10 cellular contexts compared by ENCODE assay signal in the genomic region with DNA sequence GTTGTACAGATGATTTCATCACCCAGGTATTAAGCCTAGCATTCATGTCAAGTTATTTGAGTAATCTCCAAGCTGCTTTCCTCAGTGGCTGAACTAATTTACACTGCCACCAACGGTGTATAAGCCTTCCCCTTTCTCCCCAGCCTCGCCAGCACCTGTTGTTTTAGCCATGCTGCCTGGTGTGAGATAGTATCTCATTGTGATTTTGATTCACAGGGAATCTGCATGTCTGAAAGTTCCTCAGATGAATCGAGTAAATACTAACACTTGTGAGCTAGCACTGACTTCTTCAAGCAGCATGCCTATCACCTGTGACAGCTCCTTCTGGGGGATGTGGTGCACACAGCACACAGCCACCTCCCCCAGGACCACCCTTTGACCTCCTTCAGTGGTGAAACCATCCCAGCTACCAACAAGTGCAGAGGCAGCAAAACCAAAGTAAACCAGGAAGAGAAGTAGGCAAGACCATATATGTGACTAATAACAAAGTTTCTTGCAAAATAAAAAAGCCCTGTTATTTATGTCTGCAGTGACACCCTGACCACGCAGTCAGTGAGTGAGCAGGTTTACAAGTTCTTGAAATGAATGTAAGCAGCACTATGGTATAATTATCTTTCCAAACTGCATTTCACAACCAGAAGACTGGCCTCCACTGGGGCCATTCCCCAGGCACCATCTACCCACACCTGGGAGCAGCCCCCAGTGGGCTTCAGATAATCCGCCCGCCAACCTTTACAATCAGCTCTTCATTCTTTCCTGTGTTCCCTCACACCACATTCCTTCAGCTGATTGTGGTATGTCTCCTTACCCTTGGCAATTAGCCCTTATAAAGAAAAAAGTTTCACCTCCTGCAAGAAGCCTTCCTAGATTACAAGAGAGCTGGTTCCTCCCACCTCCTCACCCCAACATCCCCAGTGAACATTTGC.
DNase-seq lines count a peak whose midpoint lies in the region; ATAC-seq, FAIRE-seq and TF ChIP-seq lines count a peak whose summit lies in the region.
"Had no signal": no experiment of that assay in that cellular context is flagged by ENCODE, and none has a peak within 500 bp of the region (broad histone marks: within the 10 kb centered on the region; RNA-seq: fewer than 3 reads in every experiment).

No MANE protein-coding gene starts in this region.

- H3K27me3 Mint-ChIP-seq in nephron progenitor cell (ENCODE audit: low read depth, poor library complexity) (peaks cover 6% of the 10 kb centered on the region), osteocyte (ENCODE audit: unreplicated experiment) (peaks cover 10% of the 10 kb centered on the region)

- H3K9me2 ChIP-seq in Loucy (replicated peaks; ENCODE audit: low read depth, low read length), result no peaks in the 10 kb centered on the region

- peak overlapping the region; percentile 10 for H3K27ac Mint-ChIP-seq in nephron progenitor cell
- no peak overlapping the region for H3K27ac Mint-ChIP-seq in osteocyte (ENCODE audit: unreplicated experiment)

- no TSS peak for BruUV-seq in GM12878 (replicated peaks; lab: Mats Ljungman, UMichigan)

- intact Hi-C loops in GM12878 (cut with micrococcal nuclease; ENCODE audit: unreplicated experiment), result no loop called here

- SMC1A ChIA-PET in GM12878 (lab: Charles Lee; ENCODE audit: uncharacterized antibody, unreplicated experiment), result interaction anchor here (1.0 to 1.5 kb wide), 3 partner anchors 21 to 193 kb away, joined by 3 to 4 read pairs (median 3); no protein-coding TSS in a partner anchor

- H3K4me1 Mint-ChIP-seq in nephron progenitor cell, result peaks cover 49% of the 10 kb centered on the region
- H3K4me1 Mint-ChIP-seq in osteocyte (ENCODE audit: unreplicated experiment), result peaks cover 25% of the 10 kb centered on the region

- TF ChIP-seq POLR2A in GM12878 (IDR thresholded peaks at IDR 0.05; ENCODE audit: low read depth, low read length), result no peak

- no peak for TF ChIP-seq RAD21 in GM12878 (IDR thresholded peaks at IDR 0.05; ENCODE audit: insufficient read depth, low read depth, low read length)

- no peak for DNase-seq in activated CD4-positive, CD25-positive, alpha-beta regulatory T cell treated with anti-CD3 and anti-CD28 coated beads, Interleukin-2, amount 50 U/mL, for 72 hours
- DNase-seq in GM12878 (ENCODE audit: low read depth, low spot score) (no peak), nephron progenitor cell (no peak), osteocyte (ENCODE audit: extremely low spot score, unreplicated experiment) (no peak)
- DNase-seq: SW 1271, testis had no signal

- H3K36me3 Mint-ChIP-seq in nephron progenitor cell (ENCODE audit: low read depth), result peaks cover 4% of the 10 kb centered on the region
- no peaks in the 10 kb centered on the region for H3K36me3 Mint-ChIP-seq in osteocyte (ENCODE audit: unreplicated experiment)

- ATAC-seq in activated CD4-positive, CD25-positive, alpha-beta regulatory T cell treated with anti-CD3 and anti-CD28 coated beads, Interleukin-2, amount 50 U/mL, for 24 hours, result peak; percentile 53 to 59
- ATAC-seq in GM12878 (peak; percentile 82), HG03565 (IDR thresholded peaks at IDR 0.05; ENCODE audit: unreplicated experiment) (no peak), GM21390 (IDR thresholded peaks at IDR 0.05; ENCODE audit: unreplicated experiment) (no peak)

- H3K9me3 Mint-ChIP-seq in nephron progenitor cell (no peaks in the 10 kb centered on the region), osteocyte (ENCODE audit: unreplicated experiment) (no peaks in the 10 kb centered on the region)

- TF ChIP-seq EP300 in GM12878 (IDR thresholded peaks at IDR 0.05; ENCODE audit: borderline replicate concordance in 1 of 2, control insufficient read depth in 1 of 2, low read depth in 2 of 2, low read length in 2 of 2), result no peak

- H3K36me3 ChIP-seq in Loucy (ENCODE audit: insufficient read depth, low read length), result no peaks in the 10 kb centered on the region
- H3K36me3 ChIP-seq in GM12878 (ENCODE audit: control insufficient read depth in 2 of 2, insufficient read depth in 2 of 2, low read length in 1 of 2), result no peaks in the 10 kb centered on the region

- 22% methylated on average over 6 of the region's 6 CpGs for WGBS in GM12878 (ENCODE audit: insufficient coverage, insufficient replicate concordance, low lambda C conversion rate, missing lambda C conversion rate)

- no peaks in the 10 kb centered on the region for H3K79me2 ChIP-seq in Loucy (ENCODE audit: insufficient read depth, low read length)
- no peaks in the 10 kb centered on the region for H3K79me2 ChIP-seq in GM12878 (ENCODE audit: control insufficient read depth, insufficient read depth, low read length)

- RAD21 ChIA-PET in GM12878 (lab: Charles Lee; ENCODE audit: unreplicated experiment), result no interaction called here

- in situ Hi-C loops in GM12878 (cut with MboI), result no loop called here

- peak overlapping the region; percentile 2 for H3K4me3 ChIP-seq in Loucy (ENCODE audit: low read length, poor library complexity, severe bottlenecking)
- no peak overlapping the region for H3K4me3 ChIP-seq in GM12878
- H3K4me3 ChIP-seq: testis had no signal

- H3F3A ChIP-seq in Loucy (ENCODE audit: low read depth), result no peaks in the 10 kb centered on the region; the same call in 1 of the 2 replicates

- POLR2A ChIA-PET in GM12878 (lab: Charles Lee), result interaction anchor here (0.6 kb wide), 1 partner anchor 102 kb away, joined by 3 read pairs; no protein-coding TSS in a partner anchor

- no peak overlapping the region for H3K27ac ChIP-seq in GM12878 (ENCODE audit: control insufficient read depth, insufficient read depth)
- H3K27ac ChIP-seq: testis had no signal

- H3K4me2 ChIP-seq in Loucy (ENCODE audit: low read depth, low read length, poor library complexity, severe bottlenecking) (peak overlapping the region; percentile 48), GM12878 (ENCODE audit: control insufficient read depth, insufficient read depth) (no peak overlapping the region)

- no peak for FAIRE-seq in GM12878 (lab: Jason Lieb, UNC)

- no peak overlapping the region for H2AFZ ChIP-seq in Loucy (ENCODE audit: low read length)
- H2AFZ ChIP-seq in GM12878 (ENCODE audit: control insufficient read depth, low read depth, low read length), result no peak overlapping the region

- H3K4me3 Mint-ChIP-seq in nephron progenitor cell, result no peak overlapping the region
- no peak overlapping the region for H3K4me3 Mint-ChIP-seq in osteocyte (ENCODE audit: unreplicated experiment)

- H4K20me1 ChIP-seq in Loucy (ENCODE audit: insufficient read depth, low read length, poor library complexity, severe bottlenecking), result no peaks in the 10 kb centered on the region
- H4K20me1 ChIP-seq in GM12878 (ENCODE audit: control insufficient read depth, insufficient read depth), result no peaks in the 10 kb centered on the region

- TF ChIP-seq CTCF in Loucy (conservative IDR thresholded peaks at IDR 0.05; ENCODE audit: low read length) (no peak), GM12878 (IDR thresholded peaks at IDR 0.05 in 2 of 3, conservative IDR thresholded peaks at IDR 0.05 in 1 of 3; ENCODE audit: control insufficient read depth in 2 of 3, extremely low read depth in 1 of 3, insufficient read depth in 1 of 3, low read depth in 3 of 3, low read length in 3 of 3) (no peak), nephron progenitor cell (IDR thresholded peaks at IDR 0.05) (no peak), osteocyte (IDR thresholded peaks at IDR 0.05) (no peak)

- CTCF ChIA-PET in GM12878 (lab: Yijun Ruan, JAX), result no interaction called here

- H3K9me3 ChIP-seq in Loucy (ENCODE audit: insufficient read depth, low read depth, low read length), result no peaks in the 10 kb centered on the region
- H3K9me3 ChIP-seq in GM12878 (replicated peaks; ENCODE audit: control insufficient read depth, insufficient read depth, low read length), result no peaks in the 10 kb centered on the region; the same call in 2 of the 3 replicates
- H3K9me3 ChIP-seq: testis had no signal

- H3K9ac ChIP-seq in Loucy (ENCODE audit: low read depth, low read length, poor library complexity, severe bottlenecking) (peak overlapping the region; percentile 51), GM12878 (ENCODE audit: control insufficient read depth, insufficient read depth, low read length) (no peak overlapping the region)

- H3K4me1 ChIP-seq in Loucy (ENCODE audit: insufficient read depth, low read length, poor library complexity, severe bottlenecking) (peaks cover 59% of the 10 kb centered on the region), GM12878 (ENCODE audit: control insufficient read depth, insufficient read depth, low read length) (no peaks in the 10 kb centered on the region)

- H3K27me3 ChIP-seq in Loucy (ENCODE audit: insufficient read depth, low read length, poor library complexity, severe bottlenecking), result no peaks in the 10 kb centered on the region
- H3K27me3 ChIP-seq in GM12878 (replicated peaks in 1 of 2; ENCODE audit: control insufficient read depth in 2 of 2, insufficient read depth in 2 of 2, low read length in 1 of 2), result no peaks in the 10 kb centered on the region
- H3K27me3 ChIP-seq: testis had no signal

TF ChIP-seq in GM12878, 131 proteins besides CTCF, POLR2A, EP300 and RAD21 (continues in another document):
- TF ChIP-seq EZH2 (IDR thresholded peaks at IDR 0.05; ENCODE audit: borderline replicate concordance, control insufficient read depth, low read depth, low read length) (no peak), FOS (IDR thresholded peaks at IDR 0.05; ENCODE audit: borderline replicate concordance, extremely low read depth, insufficient read length) (no peak), NR2F1 (conservative IDR thresholded peaks at IDR 0.05) (peak; percentile 68), ZNF622 (IDR thresholded peaks at IDR 0.05) (no peak)
- TF ChIP-seq, protein P1, sequence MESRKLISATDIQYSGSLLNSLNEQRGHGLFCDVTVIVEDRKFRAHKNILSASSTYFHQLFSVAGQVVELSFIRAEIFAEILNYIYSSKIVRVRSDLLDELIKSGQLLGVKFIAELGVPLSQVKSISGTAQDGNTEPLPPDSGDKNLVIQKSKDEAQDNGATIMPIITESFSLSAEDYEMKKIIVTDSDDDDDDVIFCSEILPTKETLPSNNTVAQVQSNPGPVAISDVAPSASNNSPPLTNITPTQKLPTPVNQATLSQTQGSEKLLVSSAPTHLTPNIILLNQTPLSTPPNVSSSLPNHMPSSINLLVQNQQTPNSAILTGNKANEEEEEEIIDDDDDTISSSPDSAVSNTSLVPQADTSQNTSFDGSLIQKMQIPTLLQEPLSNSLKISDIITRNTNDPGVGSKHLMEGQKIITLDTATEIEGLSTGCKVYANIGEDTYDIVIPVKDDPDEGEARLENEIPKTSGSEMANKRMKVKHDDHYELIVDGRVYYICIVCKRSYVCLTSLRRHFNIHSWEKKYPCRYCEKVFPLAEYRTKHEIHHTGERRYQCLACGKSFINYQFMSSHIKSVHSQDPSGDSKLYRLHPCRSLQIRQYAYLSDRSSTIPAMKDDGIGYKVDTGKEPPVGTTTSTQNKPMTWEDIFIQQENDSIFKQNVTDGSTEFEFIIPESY (IDR thresholded peaks at IDR 0.05), result no peak

Comparison
In these comparisons a context has a peak if more than half of its experiments do, and no peak if none do; other contexts are left out.
1. ATAC-seq: peak in activated CD4-positive, CD25-positive, alpha-beta regulatory T cell treated with anti-CD3 and anti-CD28 coated beads, Interleukin-2, amount 50 U/mL, for 24 hours (2 of 2) and GM12878 (single experiment); none in HG03565 (single experiment) and GM21390 (single experiment).